Comparison of ENCODE assay signal across 9 cellular contexts in the genomic region with DNA sequence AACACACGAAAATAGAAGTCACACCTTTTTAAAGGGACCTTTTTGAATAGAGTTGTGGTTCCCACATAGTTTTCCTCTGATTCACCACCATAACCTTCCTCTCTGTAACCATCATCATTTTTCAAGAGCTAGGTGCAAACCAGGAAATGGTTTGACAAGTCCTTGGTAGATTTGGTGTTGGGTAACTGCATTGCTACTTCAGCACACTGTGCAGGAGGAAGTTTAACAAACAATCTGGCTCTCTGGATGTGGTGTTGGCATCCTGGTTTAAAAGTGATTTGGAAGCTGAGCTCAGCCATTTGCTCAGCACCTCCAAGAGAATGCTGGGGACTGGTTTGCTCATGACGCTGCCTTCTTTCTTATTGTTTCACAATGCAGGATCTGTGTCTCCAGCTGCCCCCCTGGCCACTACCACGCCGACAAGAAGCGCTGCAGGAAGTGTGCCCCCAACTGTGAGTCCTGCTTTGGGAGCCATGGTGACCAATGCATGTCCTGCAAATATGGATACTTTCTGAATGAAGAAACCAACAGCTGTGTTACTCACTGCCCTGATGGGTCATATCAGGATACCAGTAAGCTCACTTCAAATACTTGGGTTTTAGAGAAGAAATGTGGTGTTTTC.
DNase-seq lines count a peak whose midpoint lies in the region; ATAC-seq, FAIRE-seq and TF ChIP-seq lines count a peak whose summit lies in the region.
"Had no signal": no experiment of that assay in that cellular context is flagged by ENCODE, and none has a peak within 500 bp of the region (broad histone marks: within the 10 kb centered on the region; RNA-seq: fewer than 3 reads in every experiment).

No MANE protein-coding gene starts in this region.

- H3K36me3 Mint-ChIP-seq in H9 (ENCODE audit: insufficient read depth in 1 of 3, low read depth in 3 of 3), result peaks cover 0 to 4% (median 0%) of the 10 kb centered on the region in 3 experiments; a peak in 3 of 7 replicates
- no peaks in the 10 kb centered on the region for H3K36me3 Mint-ChIP-seq in endothelial cell (ENCODE audit: low read depth, unreplicated experiment)

- TF ChIP-seq CTCF in H9 (conservative IDR thresholded peaks at IDR 0.05) (no peak), endothelial cell (IDR thresholded peaks at IDR 0.05; ENCODE audit: unreplicated experiment) (no peak), pancreas (IDR thresholded peaks at IDR 0.05) (no peak)

- no peak overlapping the region for H4K91ac ChIP-seq in H9 (ENCODE audit: insufficient read length, low read depth, low read length)

- H3K9me3 Mint-ChIP-seq in H9 (no peaks in the 10 kb centered on the region), endothelial cell (ENCODE audit: unreplicated experiment) (no peaks in the 10 kb centered on the region)

- H3T11ph ChIP-seq in H9 (ENCODE audit: low read length), result no peak overlapping the region

- intact Hi-C loops in pancreas (cut with DNase I), result no loop called here

- H3K27ac ChIP-seq in H9 (ENCODE audit: insufficient read length, low read depth, low read length) (no peak overlapping the region), pancreas (peak overlapping the region; percentile 28 to 69 (median 56))

- H3K27me3 Mint-ChIP-seq in H9 (ENCODE audit: low read depth) (no peaks in the 10 kb centered on the region), endothelial cell (ENCODE audit: unreplicated experiment) (peaks cover 6% of the 10 kb centered on the region)

- DNase-seq in H9, result no peak
- DNase-seq in NCI-H69 (lab: John Stamatoyannopoulos, UW), result peak; percentile 40
- DNase-seq in endothelial cell (ENCODE audit: low spot score), result no peak
- peak in 2 of 6 donors; percentile 9 to 36 for DNase-seq in pancreas
- no peak for DNase-seq in DMS79 treated with DMSO at 0.1 percent for 48 hours (lab: John Stamatoyannopoulos, UW)
- DNase-seq in NCI-H1092 (lab: John Stamatoyannopoulos, UW), result no peak
- no peak for DNase-seq in iPS-NIHi11 (ENCODE audit: low spot score)
- DNase-seq: activated naive CD4-positive, alpha-beta T cell treated with anti-CD3 and anti-CD28 coated beads, Interleukin-2, amount 50 U/mL, for 16 hours had no signal

- no peak overlapping the region for H3K18ac ChIP-seq in H9 (ENCODE audit: insufficient read length, low read depth, low read length)

- H3K4me3 Mint-ChIP-seq in H9 (no peak overlapping the region), endothelial cell (ENCODE audit: unreplicated experiment) (no peak overlapping the region)

- H2AK5ac ChIP-seq in H9 (ENCODE audit: insufficient read length, low read length), result no peak overlapping the region

- no peak overlapping the region for H3K56ac ChIP-seq in H9 (ENCODE audit: insufficient read length, low read depth, low read length)

- H2BK20ac ChIP-seq in H9 (ENCODE audit: low read depth, low read length, poor library complexity, severe bottlenecking), result no peak overlapping the region

- no peaks in the 10 kb centered on the region for H3K79me1 ChIP-seq in H9 (ENCODE audit: insufficient read depth, low read depth, low read length, poor library complexity, severe bottlenecking)

- no peaks in the 10 kb centered on the region for H3K79me2 ChIP-seq in H9 (ENCODE audit: insufficient read depth, low read length)

- H3K36me3 ChIP-seq in pancreas, result no peaks in the 10 kb centered on the region

- no CpG with 5 or more reads among the region's 5 CpGs for WGBS in H9 (ENCODE audit: extremely low coverage, insufficient read length, low lambda C conversion rate)
- 70 to 81% methylated on average over 5 of the region's 5 CpGs for WGBS in pancreas, 2 donors

- H3K9me3 ChIP-seq in H9 (ENCODE audit: control insufficient read depth, low read depth, low read length) (no peaks in the 10 kb centered on the region), pancreas (no peaks in the 10 kb centered on the region)

- 0 out of 2 replicates have a peak, but pooled peaks cover 3% of the 10 kb centered on the region for H3K4me1 ChIP-seq in H9 (ENCODE audit: insufficient read depth, low read length)
- H3K4me1 ChIP-seq in pancreas, result no peaks in the 10 kb centered on the region

- no peak for FAIRE-seq in pancreas (lab: Jason Lieb, UNC)

- no peak overlapping the region for H3K4me2 ChIP-seq in H9 (ENCODE audit: insufficient read depth, insufficient read length, low read length)

- H4K5ac ChIP-seq in H9 (ENCODE audit: insufficient read length, low read depth, low read length), result no peak overlapping the region

- no peak overlapping the region for H4K8ac ChIP-seq in H9 (replicated peaks; ENCODE audit: insufficient read length, low read depth, low read length)

- no peak overlapping the region for H2BK120ac ChIP-seq in H9 (ENCODE audit: low read depth, low read length, poor library complexity, severe bottlenecking)

- H3K27me3 ChIP-seq in H9 (ENCODE audit: insufficient read depth, low read length) (no peaks in the 10 kb centered on the region), pancreas (no peaks in the 10 kb centered on the region)

- peak overlapping the region in 2 of 3 experiments; percentile 9 to 19; a peak in 2 of 7 replicates for H3K27ac Mint-ChIP-seq in H9
- H3K27ac Mint-ChIP-seq in endothelial cell (ENCODE audit: unreplicated experiment), result peak overlapping the region; percentile 9

- no peak overlapping the region for H2BK15ac ChIP-seq in H9 (ENCODE audit: low read depth, low read length)

- no peak overlapping the region for H3K23ac ChIP-seq in H9 (ENCODE audit: insufficient read length, low read depth, low read length)

- H2BK12ac ChIP-seq in H9 (ENCODE audit: insufficient read length, low read depth, low read length), result no peak overlapping the region

- H3K4ac ChIP-seq in H9 (ENCODE audit: low read depth, low read length), result no peak overlapping the region

- H3K14ac ChIP-seq in H9 (ENCODE audit: insufficient read depth, low read length), result no peak overlapping the region

- H3K23me2 ChIP-seq in H9 (ENCODE audit: insufficient read length, low read depth, low read length, poor library complexity, severe bottlenecking), result no peaks in the 10 kb centered on the region

- no peak overlapping the region for H2AFZ ChIP-seq in H9 (ENCODE audit: low read length)

- H4K20me1 ChIP-seq in H9 (ENCODE audit: control insufficient read depth, insufficient read depth, insufficient read length), result no peaks in the 10 kb centered on the region

- H3K4me3 ChIP-seq in pancreas, result no peak overlapping the region

- peaks cover 6 to 8% of the 10 kb centered on the region in 2 experiments for H3K4me1 Mint-ChIP-seq in H9
- H3K4me1 Mint-ChIP-seq in endothelial cell (ENCODE audit: unreplicated experiment), result peaks cover 23% of the 10 kb centered on the region

- H2BK5ac ChIP-seq in H9 (ENCODE audit: insufficient read length, low read length), result no peak overlapping the region

- H3K9ac ChIP-seq in H9 (ENCODE audit: extremely low read depth, insufficient read length, low read length), result no peak overlapping the region

- ATAC-seq in pancreas, result peak; percentile 92 to 94 (median 93)
- ATAC-seq in HG03565 (IDR thresholded peaks at IDR 0.05; ENCODE audit: unreplicated experiment), result no peak
